Comparison of ENCODE assay signal across 13 cellular contexts in genomic region chr5:154238776-154239481, GRCh38. TPM values are rescaled to one million over a fixed set of nuclear protein-coding genes. Genes with fewer than 3 reads are reported as not detected.
DNase-seq lines count a peak whose midpoint lies in the region; ATAC-seq and TF ChIP-seq lines count a peak whose summit lies in the region.
"Had no signal": no experiment of that assay in that cellular context is flagged by ENCODE, and none has a peak within 500 bp of the region (broad histone marks: within the 10 kb centered on the region; RNA-seq: fewer than 3 reads in every experiment).

No MANE protein-coding gene starts in this region.

- no peak overlapping the region for H3K4me3 Mint-ChIP-seq in dendritic cell treated with granulocyte-macrophage colony-stimulating factor and Interleukin-4, amounts not matched to agents 40 ng/mL and 50 ng/mL, for 4 days
- no peak overlapping the region for H3K4me3 Mint-ChIP-seq in type B pancreatic cell
- H3K4me3 Mint-ChIP-seq: T-cell had no signal

- no peaks in the 10 kb centered on the region for H3K9me3 Mint-ChIP-seq in dendritic cell treated with granulocyte-macrophage colony-stimulating factor and Interleukin-4, amounts not matched to agents 40 ng/mL and 50 ng/mL, for 4 days
- H3K9me3 Mint-ChIP-seq in type B pancreatic cell, result no peaks in the 10 kb centered on the region
- H3K9me3 Mint-ChIP-seq: T-cell had no signal

- no peak overlapping the region for H3K27ac ChIP-seq in coronary artery

- H3K27ac Mint-ChIP-seq in dendritic cell treated with granulocyte-macrophage colony-stimulating factor and Interleukin-4, amounts not matched to agents 40 ng/mL and 50 ng/mL, for 4 days, result peak overlapping the region; percentile 33
- no peak overlapping the region for H3K27ac Mint-ChIP-seq in type B pancreatic cell
- H3K27ac Mint-ChIP-seq: T-cell had no signal

- peak; percentile 44 for ATAC-seq in GM18498 (IDR thresholded peaks at IDR 0.05; ENCODE audit: unreplicated experiment)
- ATAC-seq in GM21381 (IDR thresholded peaks at IDR 0.05; ENCODE audit: unreplicated experiment), result peak; percentile 68
- peak; percentile 55 for ATAC-seq in HG03139 (IDR thresholded peaks at IDR 0.05; ENCODE audit: unreplicated experiment)
- ATAC-seq: T-cell had no signal

- intact Hi-C loops in dendritic cell treated with granulocyte-macrophage colony-stimulating factor and Interleukin-4, amounts not matched to agents 40 ng/mL and 50 ng/mL, for 4 days (cut with micrococcal nuclease), result no loop called here

- no peaks in the 10 kb centered on the region for H3K36me3 Mint-ChIP-seq in dendritic cell treated with granulocyte-macrophage colony-stimulating factor and Interleukin-4, amounts not matched to agents 40 ng/mL and 50 ng/mL, for 4 days (ENCODE audit: low read depth)
- no peaks in the 10 kb centered on the region for H3K36me3 Mint-ChIP-seq in type B pancreatic cell
- H3K36me3 Mint-ChIP-seq: T-cell had no signal

- TF ChIP-seq CTCF in coronary artery (IDR thresholded peaks at IDR 0.05) (no peak), type B pancreatic cell (conservative IDR thresholded peaks at IDR 0.05) (no peak)

- H3K4me1 Mint-ChIP-seq in dendritic cell treated with granulocyte-macrophage colony-stimulating factor and Interleukin-4, amounts not matched to agents 40 ng/mL and 50 ng/mL, for 4 days (ENCODE audit: low read depth), result peaks cover 7% of the 10 kb centered on the region
- H3K4me1 Mint-ChIP-seq in type B pancreatic cell (ENCODE audit: unreplicated experiment), result peaks cover 27% of the 10 kb centered on the region

- H3K27me3 Mint-ChIP-seq in dendritic cell treated with granulocyte-macrophage colony-stimulating factor and Interleukin-4, amounts not matched to agents 40 ng/mL and 50 ng/mL, for 4 days, result no peaks in the 10 kb centered on the region
- no peaks in the 10 kb centered on the region for H3K27me3 Mint-ChIP-seq in type B pancreatic cell
- H3K27me3 Mint-ChIP-seq: T-cell had no signal

- DNase-seq in coronary artery (ENCODE audit: low spot score) (no peak), type B pancreatic cell (ENCODE audit: extremely low spot score, unreplicated experiment) (no peak), T-helper 9 cell (no peak)
- no peak for DNase-seq in activated CD8-positive, alpha-beta memory T cell treated with anti-CD3 and anti-CD28 coated beads for 24 hours
- DNase-seq: activated naive CD4-positive, alpha-beta T cell; DMS 273 treated with DMSO at 0.1 percent for 48 hours; effector memory CD4-positive, alpha-beta T cell; NCI-H2171; T-cell had no signal

- H3K4me3 ChIP-seq in coronary artery, result no peak overlapping the region

RNA-seq across cellular contexts. Expression of gene GALNT10, which starts 48.4 kb away (rescaled TPM):
- total RNA-seq in type B pancreatic cell (ENCODE audit: low replicate concordance), result 18.2 and 23.0 TPM in 2 replicates
